23 cellular contexts compared by ENCODE assay signal in genomic region chrX:18964880-18965279, GRCh38.
"Had no signal": no experiment of that assay in that cellular context is flagged by ENCODE, and none has a peak within 500 bp of the region (broad histone marks: within the 10 kb centered on the region; RNA-seq: fewer than 3 reads in every experiment).

No MANE protein-coding gene starts in this region.

- H3K4me1 ChIP-seq: adrenal gland, stomach, testis, upper lobe of left lung had no signal

- FAIRE-seq: small intestine had no signal

- H3K9me3 Mint-ChIP-seq: activated B cell treated with CpG ODN at 0.5 μM for 24 hours; activated T-cell treated with anti-CD3 and anti-CD28 coated beads, Interleukin-2, amount 50 U/mL, for 24 hours; activated T-helper 17 cell treated with anti-CD3 and anti-CD28 coated beads, Interleukin-2, amount 50 U/mL, for 72 hours; natural killer cell treated with Interleukin-12 subunit alpha and Interleukin-12 subunit beta and Interleukin-15 and Interleukin-18, amount 100 ng/mL, for 72 hours; stimulated activated memory B cell treated with anti-CD40 and anti-IgM and Interleukin-4, amounts not matched to agents 10 μg/mL and 1 μg/mL and 100 μg/mL, for 72 hours had no signal

- ATAC-seq: activated CD4-positive, alpha-beta T cell treated with anti-CD3 and anti-CD28 coated beads for 36 hours; activated T-helper 17 cell treated with anti-CD3 and anti-CD28 coated beads, Interleukin-2, amount 50 U/mL, for 72 hours; left ventricle myocardium superior; natural killer cell treated with Interleukin-12 subunit alpha and Interleukin-12 subunit beta and Interleukin-15 and Interleukin-18, amount 100 ng/mL, for 72 hours; sciatic nerve; stimulated activated memory B cell treated with anti-CD40 and anti-IgM and Interleukin-4, amounts not matched to agents 10 μg/mL and 1 μg/mL and 100 μg/mL, for 72 hours had no signal

- H3K4me3 ChIP-seq: adrenal gland, stomach, testis, upper lobe of left lung had no signal

- H3K27me3 Mint-ChIP-seq: activated B cell treated with CpG ODN at 0.5 μM for 24 hours; activated CD4-positive, alpha-beta T cell treated with anti-CD3 and anti-CD28 coated beads for 36 hours; activated naive CD8-positive, alpha-beta T cell; activated T-helper 17 cell treated with anti-CD3 and anti-CD28 coated beads, Interleukin-2, amount 50 U/mL, for 72 hours; natural killer cell treated with Interleukin-12 subunit alpha and Interleukin-12 subunit beta and Interleukin-15 and Interleukin-18, amount 100 ng/mL, for 72 hours; stimulated activated memory B cell treated with anti-CD40 and anti-IgM and Interleukin-4, amounts not matched to agents 10 μg/mL and 1 μg/mL and 100 μg/mL, for 72 hours had no signal

- H3K27ac ChIP-seq: adrenal gland, stomach, testis, upper lobe of left lung had no signal

- H3K27ac Mint-ChIP-seq: activated B cell treated with CpG ODN at 0.5 μM for 24 hours; activated CD4-positive, alpha-beta T cell treated with anti-CD3 and anti-CD28 coated beads for 36 hours; activated naive CD8-positive, alpha-beta T cell; activated T-cell treated with anti-CD3 and anti-CD28 coated beads, Interleukin-2, amount 50 U/mL, for 24 hours; stimulated activated memory B cell treated with anti-CD40 and anti-IgM and Interleukin-4, amounts not matched to agents 10 μg/mL and 1 μg/mL and 100 μg/mL, for 72 hours had no signal

- H3K4me3 Mint-ChIP-seq: activated B cell treated with CpG ODN at 0.5 μM for 24 hours; activated CD4-positive, alpha-beta T cell treated with anti-CD3 and anti-CD28 coated beads for 36 hours; activated naive CD8-positive, alpha-beta T cell; activated T-cell treated with anti-CD3 and anti-CD28 coated beads, Interleukin-2, amount 50 U/mL, for 24 hours; activated T-helper 17 cell treated with anti-CD3 and anti-CD28 coated beads, Interleukin-2, amount 50 U/mL, for 72 hours; natural killer cell treated with Interleukin-12 subunit alpha and Interleukin-12 subunit beta and Interleukin-15 and Interleukin-18, amount 100 ng/mL, for 72 hours; stimulated activated memory B cell treated with anti-CD40 and anti-IgM and Interleukin-4, amounts not matched to agents 10 μg/mL and 1 μg/mL and 100 μg/mL, for 72 hours had no signal

- H3K9me3 ChIP-seq: adrenal gland, stomach, testis, upper lobe of left lung had no signal

- H3K36me3 ChIP-seq: adrenal gland, stomach, upper lobe of left lung had no signal

- H3K36me3 Mint-ChIP-seq: activated naive CD8-positive, alpha-beta T cell; natural killer cell treated with Interleukin-12 subunit alpha and Interleukin-12 subunit beta and Interleukin-15 and Interleukin-18, amount 100 ng/mL, for 72 hours; stimulated activated memory B cell treated with anti-CD40 and anti-IgM and Interleukin-4, amounts not matched to agents 10 μg/mL and 1 μg/mL and 100 μg/mL, for 72 hours had no signal

- DNase-seq: activated B cell treated with CpG ODN at 0.5 μM for 24 hours; activated CD4-positive, alpha-beta T cell treated with anti-CD3 and anti-CD28 coated beads for 36 hours; activated CD4-positive, alpha-beta T cell treated with anti-CD3 and anti-CD28 coated beads, Interleukin-2, amount 50 U/mL, for 4 hours; activated CD8-positive, alpha-beta memory T cell treated with anti-CD3 and anti-CD28 coated beads for 24 hours; activated CD8-positive, alpha-beta memory T cell treated with anti-CD3 and anti-CD28 coated beads, Interleukin-2, amount 50 U/mL, for 4 hours; activated T-cell treated with anti-CD3 and anti-CD28 coated beads, Interleukin-2, amount 50 U/mL, for 24 hours; adrenal gland; foreskin keratinocyte; kidney glomerular epithelial cell; left ventricle myocardium superior; mammary epithelial cell; occipital lobe; small intestine; stimulated activated CD4-positive, alpha-beta T cell treated with anti-CD3 and anti-CD28 coated beads, Interleukin-2, amount 100 ng/mL, for 24 hours; stomach; T-helper 9 cell; testis; upper lobe of left lung had no signal

- H3K27me3 ChIP-seq: adrenal gland, foreskin keratinocyte, stomach, testis, upper lobe of left lung had no signal
